Comparison of ENCODE assay signal across 1 cellular context in genomic region chr17:5191541-5192417, GRCh38.
TF ChIP-seq lines count a peak whose summit lies in the region.

ZNF594 (minus strand) TSS chr17:5191868; CDS start chr17:5184256, 7,612 bp downstream.

TF ChIP-seq in K562, 482 proteins besides CTCF, POLR2A, EP300 and RAD21 (continued from another document and continues in another):
- TF ChIP-seq HOMEZ (CRISPR knock-in tag; IDR thresholded peaks at IDR 0.05) = no peak
- TF ChIP-seq NELFE (IDR thresholded peaks at IDR 0.05; ENCODE audit: insufficient read depth, insufficient read length) = no peak
- no peak for TF ChIP-seq E4F1 (CRISPR knock-in tag; IDR thresholded peaks at IDR 0.05; ENCODE audit: borderline replicate concordance)
- 0 out of 2 replicates have a peak, but pooled peaks have one; percentile 22 for TF ChIP-seq ETS1 (conservative IDR thresholded peaks at IDR 0.05; ENCODE audit: control insufficient read depth, low read depth, low read length)
- TF ChIP-seq TAF1 (IDR thresholded peaks at IDR 0.05; ENCODE audit: control insufficient read depth, extremely low read depth, insufficient read depth, low read length, severe bottlenecking) = peak; percentile 52
- no peak for TF ChIP-seq SETDB1 (IDR thresholded peaks at IDR 0.05; ENCODE audit: low read length)
- TF ChIP-seq KDM1A (IDR thresholded peaks at IDR 0.05) = no peak
- TF ChIP-seq FOXK2 (conservative IDR thresholded peaks at IDR 0.05 in 1 of 2, IDR thresholded peaks at IDR 0.05 in 1 of 2; ENCODE audit: low read depth in 2 of 2) = no peak; a peak in 1 of 4 replicates
- peak; percentile 82 for TF ChIP-seq FIP1L1 (IDR thresholded peaks at IDR 0.05; ENCODE audit: low read depth, low read length, poor library complexity, severe bottlenecking)
- TF ChIP-seq ZNF639 (CRISPR knock-in tag; conservative IDR thresholded peaks at IDR 0.05 in 1 of 2, IDR thresholded peaks at IDR 0.05 in 1 of 2) = peak in 1 of 2 experiments; percentile 35; a peak in 1 of 4 replicates
- no peak for TF ChIP-seq NCOR1 (IDR thresholded peaks at IDR 0.05)
- no peak for TF ChIP-seq BCL6 (CRISPR knock-in tag; IDR thresholded peaks at IDR 0.05)
- TF ChIP-seq HDAC1 (IDR thresholded peaks at IDR 0.05) = peak in 1 of 2 experiments; percentile 62; a peak in 1 of 4 replicates
- peak; percentile 79 to 94 (median 80); a peak in 5 of 6 replicates for TF ChIP-seq ZBTB11 (CRISPR knock-in tag; IDR thresholded peaks at IDR 0.05)
- TF ChIP-seq DACH1 (IDR thresholded peaks at IDR 0.05; ENCODE audit: partially characterized antibody) = peak; percentile 38
- peak; percentile 39 for TF ChIP-seq KDM5B (IDR thresholded peaks at IDR 0.05; ENCODE audit: insufficient replicate concordance, low read depth, low read length)
- TF ChIP-seq HCFC1 (IDR thresholded peaks at IDR 0.05; ENCODE audit: low read depth, low read length) = peak; percentile 76
- peak; percentile 58; the same call in 1 of the 2 replicates for TF ChIP-seq NKRF (IDR thresholded peaks at IDR 0.05; ENCODE audit: borderline replicate concordance)
- peak; percentile 52; the same call in 1 of the 2 replicates for TF ChIP-seq MTA3 (IDR thresholded peaks at IDR 0.05; ENCODE audit: borderline replicate concordance)
- TF ChIP-seq CHAMP1 (IDR thresholded peaks at IDR 0.05) = peak; percentile 91
- peak; percentile 47 for TF ChIP-seq NR2C1 (IDR thresholded peaks at IDR 0.05)
- no peak for TF ChIP-seq NR2C1 (tag; IDR thresholded peaks at IDR 0.05)
- no peak for TF ChIP-seq ATF1 (CRISPR knock-in tag; IDR thresholded peaks at IDR 0.05)
- TF ChIP-seq ATF1 (tag; IDR thresholded peaks at IDR 0.05) = peak; percentile 59
- no peak for TF ChIP-seq HDGF (IDR thresholded peaks at IDR 0.05)
- 0 out of 4 replicates have a peak, but pooled peaks of 1 of the 2 experiments have one; percentile 39 for TF ChIP-seq TRIM24 (IDR thresholded peaks at IDR 0.05)
- TF ChIP-seq ZNF239 (CRISPR knock-in tag; IDR thresholded peaks at IDR 0.05) = no peak
- TF ChIP-seq CCNT2 (IDR thresholded peaks at IDR 0.05; ENCODE audit: borderline replicate concordance, extremely low read depth, insufficient read length, low read depth, low read length) = peak; percentile 66
- TF ChIP-seq BHLHE40 (IDR thresholded peaks at IDR 0.05; ENCODE audit: low read length) = no peak
- no peak for TF ChIP-seq DPF2 (IDR thresholded peaks at IDR 0.05)
- TF ChIP-seq VEZF1 (CRISPR knock-in tag; IDR thresholded peaks at IDR 0.05) = peak; percentile 76
- peak; percentile 92 for TF ChIP-seq RBFOX2 (IDR thresholded peaks at IDR 0.05; ENCODE audit: low read depth, low read length)
- peak; percentile 54; the same call in 1 of the 2 replicates for TF ChIP-seq ATF6 (CRISPR knock-in tag; IDR thresholded peaks at IDR 0.05)
- peak; percentile 80 for TF ChIP-seq ELF1 (tag; IDR thresholded peaks at IDR 0.05)
- no peak for TF ChIP-seq HEY1 (CRISPR knock-in tag; IDR thresholded peaks at IDR 0.05; ENCODE audit: borderline replicate concordance)
- TF ChIP-seq ETV1 (tag; conservative IDR thresholded peaks at IDR 0.05; ENCODE audit: low read depth) = peak; percentile 89
- no peak for TF ChIP-seq SRSF9 (IDR thresholded peaks at IDR 0.05; ENCODE audit: borderline replicate concordance, low read depth, low read length)
- TF ChIP-seq MBD1 (CRISPR knock-in tag; IDR thresholded peaks at IDR 0.05) = 0 out of 2 replicates have a peak, but pooled peaks have one; percentile 11
- no peak for TF ChIP-seq ZC3H8 (IDR thresholded peaks at IDR 0.05)
- no peak for TF ChIP-seq XRCC3 (IDR thresholded peaks at IDR 0.05)
- TF ChIP-seq HMGN3 (IDR thresholded peaks at IDR 0.05; ENCODE audit: borderline replicate concordance, extremely low read depth, insufficient read length, low read depth, low read length) = peak; percentile 8
- peak; percentile 63; the same call in 1 of the 2 replicates for TF ChIP-seq CBX1 (IDR thresholded peaks at IDR 0.05; ENCODE audit: low read depth)
